1 cellular context compared by ENCODE assay signal in the genomic region with DNA sequence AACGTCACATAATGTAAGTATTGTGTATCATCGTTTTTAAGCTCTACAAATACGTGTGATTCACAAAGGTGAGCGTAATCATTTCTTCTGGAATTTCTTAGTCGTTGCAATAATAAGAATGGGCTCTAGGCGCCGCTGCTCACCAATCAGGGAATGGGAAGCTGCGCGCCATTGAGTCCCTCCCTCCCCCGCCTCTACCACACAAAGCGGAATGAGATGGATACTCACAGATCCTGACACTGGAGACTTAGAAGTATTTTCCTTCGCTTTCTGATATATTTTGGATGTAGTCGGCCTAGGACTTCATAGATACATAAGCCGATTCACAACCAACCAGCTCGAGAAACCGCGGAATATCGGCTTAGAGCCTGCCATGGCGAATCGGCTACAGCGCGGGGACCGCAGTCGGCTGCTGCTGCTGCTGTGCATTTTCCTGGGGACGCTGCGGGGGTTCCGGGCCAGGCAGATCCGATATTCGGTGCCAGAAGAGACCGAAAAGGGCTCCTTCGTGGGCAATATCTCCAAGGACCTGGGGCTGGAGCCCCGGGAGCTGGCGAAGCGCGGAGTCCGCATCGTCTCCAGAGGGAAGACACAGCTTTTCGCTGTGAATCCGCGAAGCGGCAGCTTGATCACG.
TF ChIP-seq lines count a peak whose summit lies in the region.

PCDHGA11 (plus strand) TSS at position 197 of the 634 bp plus-strand sequence; CDS start at position 374, 177 bp downstream.

TF ChIP-seq in HEK293, 187 proteins besides CTCF, POLR2A, EP300 and RAD21 (continued from another document and continues in another):
- TF ChIP-seq ZNF518A (tag by site-specific recombination; conservative IDR thresholded peaks at IDR 0.05; ENCODE audit: low read depth): no peak
- TF ChIP-seq, protein P1, sequence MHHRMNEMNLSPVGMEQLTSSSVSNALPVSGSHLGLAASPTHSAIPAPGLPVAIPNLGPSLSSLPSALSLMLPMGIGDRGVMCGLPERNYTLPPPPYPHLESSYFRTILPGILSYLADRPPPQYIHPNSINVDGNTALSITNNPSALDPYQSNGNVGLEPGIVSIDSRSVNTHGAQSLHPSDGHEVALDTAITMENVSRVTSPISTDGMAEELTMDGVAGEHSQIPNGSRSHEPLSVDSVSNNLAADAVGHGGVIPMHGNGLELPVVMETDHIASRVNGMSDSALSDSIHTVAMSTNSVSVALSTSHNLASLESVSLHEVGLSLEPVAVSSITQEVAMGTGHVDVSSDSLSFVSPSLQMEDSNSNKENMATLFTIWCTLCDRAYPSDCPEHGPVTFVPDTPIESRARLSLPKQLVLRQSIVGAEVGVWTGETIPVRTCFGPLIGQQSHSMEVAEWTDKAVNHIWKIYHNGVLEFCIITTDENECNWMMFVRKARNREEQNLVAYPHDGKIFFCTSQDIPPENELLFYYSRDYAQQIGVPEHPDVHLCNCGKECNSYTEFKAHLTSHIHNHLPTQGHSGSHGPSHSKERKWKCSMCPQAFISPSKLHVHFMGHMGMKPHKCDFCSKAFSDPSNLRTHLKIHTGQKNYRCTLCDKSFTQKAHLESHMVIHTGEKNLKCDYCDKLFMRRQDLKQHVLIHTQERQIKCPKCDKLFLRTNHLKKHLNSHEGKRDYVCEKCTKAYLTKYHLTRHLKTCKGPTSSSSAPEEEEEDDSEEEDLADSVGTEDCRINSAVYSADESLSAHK (tag by site-specific recombination; IDR thresholded peaks at IDR 0.05): no peak
- no peak for TF ChIP-seq ZNF701 (tag by site-specific recombination; IDR thresholded peaks at IDR 0.05)
- no peak for TF ChIP-seq ZNF529 (tag by site-specific recombination; IDR thresholded peaks at IDR 0.05; ENCODE audit: insufficient replicate concordance)
- no peak for TF ChIP-seq ZNF292 (tag by site-specific recombination; IDR thresholded peaks at IDR 0.05; ENCODE audit: borderline replicate concordance, low read depth)
- TF ChIP-seq, protein P2, sequence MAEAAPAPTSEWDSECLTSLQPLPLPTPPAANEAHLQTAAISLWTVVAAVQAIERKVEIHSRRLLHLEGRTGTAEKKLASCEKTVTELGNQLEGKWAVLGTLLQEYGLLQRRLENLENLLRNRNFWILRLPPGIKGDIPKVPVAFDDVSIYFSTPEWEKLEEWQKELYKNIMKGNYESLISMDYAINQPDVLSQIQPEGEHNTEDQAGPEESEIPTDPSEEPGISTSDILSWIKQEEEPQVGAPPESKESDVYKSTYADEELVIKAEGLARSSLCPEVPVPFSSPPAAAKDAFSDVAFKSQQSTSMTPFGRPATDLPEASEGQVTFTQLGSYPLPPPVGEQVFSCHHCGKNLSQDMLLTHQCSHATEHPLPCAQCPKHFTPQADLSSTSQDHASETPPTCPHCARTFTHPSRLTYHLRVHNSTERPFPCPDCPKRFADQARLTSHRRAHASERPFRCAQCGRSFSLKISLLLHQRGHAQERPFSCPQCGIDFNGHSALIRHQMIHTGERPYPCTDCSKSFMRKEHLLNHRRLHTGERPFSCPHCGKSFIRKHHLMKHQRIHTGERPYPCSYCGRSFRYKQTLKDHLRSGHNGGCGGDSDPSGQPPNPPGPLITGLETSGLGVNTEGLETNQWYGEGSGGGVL (tag by site-specific recombination; IDR thresholded peaks at IDR 0.05): no peak
- no peak for TF ChIP-seq ZNF248 (tag by site-specific recombination; IDR thresholded peaks at IDR 0.05)
- TF ChIP-seq ZNF626 (tag by site-specific recombination; IDR thresholded peaks at IDR 0.05): 0 out of 2 replicates have a peak, but pooled peaks have one; percentile 29
- 0 out of 2 replicates have a peak, but pooled peaks have one; percentile 28 for TF ChIP-seq SP7 (tag by site-specific recombination; IDR thresholded peaks at IDR 0.05)
- peak; percentile 35; the same call in 1 of the 2 replicates for TF ChIP-seq ZNF341 (tag by site-specific recombination; IDR thresholded peaks at IDR 0.05; ENCODE audit: low read depth)
- TF ChIP-seq ZNF707 (tag by site-specific recombination; IDR thresholded peaks at IDR 0.05): no peak
- no peak for TF ChIP-seq WT1 (tag by site-specific recombination; IDR thresholded peaks at IDR 0.05)
- no peak for TF ChIP-seq GLI2 (tag by site-specific recombination; IDR thresholded peaks at IDR 0.05; ENCODE audit: borderline replicate concordance, low read depth)
- no peak for TF ChIP-seq KLF16 (tag by site-specific recombination; IDR thresholded peaks at IDR 0.05)
- TF ChIP-seq HOXA7 (CRISPR knock-in tag; IDR thresholded peaks at IDR 0.05; ENCODE audit: borderline replicate concordance): no peak
- TF ChIP-seq, protein P3, sequence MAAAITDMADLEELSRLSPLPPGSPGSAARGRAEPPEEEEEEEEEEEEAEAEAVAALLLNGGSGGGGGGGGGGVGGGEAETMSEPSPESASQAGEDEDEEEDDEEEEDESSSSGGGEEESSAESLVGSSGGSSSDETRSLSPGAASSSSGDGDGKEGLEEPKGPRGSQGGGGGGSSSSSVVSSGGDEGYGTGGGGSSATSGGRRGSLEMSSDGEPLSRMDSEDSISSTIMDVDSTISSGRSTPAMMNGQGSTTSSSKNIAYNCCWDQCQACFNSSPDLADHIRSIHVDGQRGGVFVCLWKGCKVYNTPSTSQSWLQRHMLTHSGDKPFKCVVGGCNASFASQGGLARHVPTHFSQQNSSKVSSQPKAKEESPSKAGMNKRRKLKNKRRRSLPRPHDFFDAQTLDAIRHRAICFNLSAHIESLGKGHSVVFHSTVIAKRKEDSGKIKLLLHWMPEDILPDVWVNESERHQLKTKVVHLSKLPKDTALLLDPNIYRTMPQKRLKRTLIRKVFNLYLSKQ (tag by site-specific recombination; IDR thresholded peaks at IDR 0.05; ENCODE audit: borderline replicate concordance): no peak
- no peak for TF ChIP-seq ZNF580 (tag by site-specific recombination; IDR thresholded peaks at IDR 0.05)
- no peak for TF ChIP-seq REPIN1 (tag by site-specific recombination; IDR thresholded peaks at IDR 0.05; ENCODE audit: low read depth)
- TF ChIP-seq ZNF530 (tag by site-specific recombination; IDR thresholded peaks at IDR 0.05; ENCODE audit: low read depth): no peak
- peak; percentile 29; the same call in 1 of the 2 replicates for TF ChIP-seq KLF8 (tag by site-specific recombination; IDR thresholded peaks at IDR 0.05)
- no peak for TF ChIP-seq ZNF148 (tag by site-specific recombination; IDR thresholded peaks at IDR 0.05; ENCODE audit: borderline replicate concordance)
- no peak for TF ChIP-seq ZNF138 (tag by site-specific recombination; IDR thresholded peaks at IDR 0.05; ENCODE audit: borderline replicate concordance)
- no peak for TF ChIP-seq ZNF785 (tag by site-specific recombination; IDR thresholded peaks at IDR 0.05)
- TF ChIP-seq, protein P4, sequence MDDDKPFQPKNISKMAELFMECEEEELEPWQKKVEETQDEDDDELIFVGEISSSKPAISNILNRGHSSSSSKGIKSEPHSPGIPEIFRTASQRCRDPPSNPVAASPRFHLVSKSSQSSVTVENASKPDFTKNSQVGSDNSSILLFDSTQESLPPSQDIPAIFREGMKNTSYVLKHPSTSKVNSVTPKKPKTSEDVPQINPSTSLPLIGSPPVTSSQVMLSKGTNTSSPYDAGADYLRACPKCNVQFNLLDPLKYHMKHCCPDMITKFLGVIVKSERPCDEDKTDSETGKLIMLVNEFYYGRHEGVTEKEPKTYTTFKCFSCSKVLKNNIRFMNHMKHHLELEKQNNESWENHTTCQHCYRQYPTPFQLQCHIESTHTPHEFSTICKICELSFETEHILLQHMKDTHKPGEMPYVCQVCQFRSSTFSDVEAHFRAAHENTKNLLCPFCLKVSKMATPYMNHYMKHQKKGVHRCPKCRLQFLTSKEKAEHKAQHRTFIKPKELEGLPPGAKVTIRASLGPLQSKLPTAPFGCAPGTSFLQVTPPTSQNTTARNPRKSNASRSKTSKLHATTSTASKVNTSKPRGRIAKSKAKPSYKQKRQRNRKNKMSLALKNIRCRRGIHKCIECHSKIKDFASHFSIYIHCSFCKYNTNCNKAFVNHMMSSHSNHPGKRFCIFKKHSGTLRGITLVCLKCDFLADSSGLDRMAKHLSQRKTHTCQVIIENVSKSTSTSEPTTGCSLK (tag by site-specific recombination; IDR thresholded peaks at IDR 0.05): no peak
- TF ChIP-seq MEIS1 (CRISPR knock-in tag; IDR thresholded peaks at IDR 0.05; ENCODE audit: borderline replicate concordance): no peak
- no peak for TF ChIP-seq ZNF777 (tag by site-specific recombination; IDR thresholded peaks at IDR 0.05; ENCODE audit: borderline replicate concordance)
- no peak for TF ChIP-seq ZNF155 (tag by site-specific recombination; IDR thresholded peaks at IDR 0.05)
- TF ChIP-seq ZNF416 (tag by site-specific recombination; IDR thresholded peaks at IDR 0.05): no peak
- no peak for TF ChIP-seq PRDM2 (tag by site-specific recombination; IDR thresholded peaks at IDR 0.05; ENCODE audit: borderline replicate concordance)
